Comparison of ENCODE assay signal across 28 cellular contexts in genomic region chr18:850960-851359, GRCh38. TPM values are rescaled to one million over a fixed set of nuclear protein-coding genes. Genes with fewer than 3 reads are reported as not detected.
"Had no signal": no experiment of that assay in that cellular context is flagged by ENCODE, and none has a peak within 500 bp of the region (broad histone marks: within the 10 kb centered on the region; RNA-seq: fewer than 3 reads in every experiment).

No MANE protein-coding gene starts in this region.

- H3K4me1 Mint-ChIP-seq: stimulated activated effector memory CD8-positive, alpha-beta T cell treated with anti-CD3 and anti-CD28 coated beads, Interleukin-12 subunit alpha, Interleukin-12 subunit beta, amount 100 ng/mL, for 72 hours; stimulated activated memory B cell treated with anti-CD40 and anti-IgM and Interleukin-4, amounts not matched to agents 10 μg/mL and 1 μg/mL and 100 μg/mL, for 72 hours; stimulated activated naive B cell treated with anti-CD40 and anti-IgM and Interleukin-4, amounts not matched to agents 10 μg/mL and 1 μg/mL and 100 μg/mL, for 72 hours; stimulated activated naive CD8-positive, alpha-beta T cell treated with anti-CD3 and anti-CD28 coated beads, Interleukin-15, amount 100 ng/mL, for 72 hours had no signal

- H3K9me3 Mint-ChIP-seq: stimulated activated effector memory CD8-positive, alpha-beta T cell treated with anti-CD3 and anti-CD28 coated beads, Interleukin-12 subunit alpha, Interleukin-12 subunit beta, amount 100 ng/mL, for 72 hours; stimulated activated memory B cell treated with anti-CD40 and anti-IgM and Interleukin-4, amounts not matched to agents 10 μg/mL and 1 μg/mL and 100 μg/mL, for 72 hours; stimulated activated naive B cell treated with anti-CD40 and anti-IgM and Interleukin-4, amounts not matched to agents 10 μg/mL and 1 μg/mL and 100 μg/mL, for 72 hours; stimulated activated naive CD8-positive, alpha-beta T cell treated with anti-CD3 and anti-CD28 coated beads, Interleukin-15, amount 100 ng/mL, for 72 hours; stimulated activated naive CD8-positive, alpha-beta T cell treated with anti-CD3 and anti-CD28 coated beads, Interleukin-15, Interleukin-2, amounts not matched to agents 100 ng/mL and 50 ng/mL, for 24 hours; type B pancreatic cell had no signal

- H3K27me3 ChIP-seq: suprapubic skin, testis, thyroid gland, tibial nerve, transverse colon, upper lobe of left lung, upper lobe of right lung, uterus, vagina had no signal

- H3K27ac ChIP-seq: stomach, suprapubic skin, testis, thoracic aorta, thyroid gland, tibial artery, tibial nerve, transverse colon, upper lobe of left lung, upper lobe of right lung, uterus, vagina had no signal

- DNase-seq: stimulated activated CD4-positive, alpha-beta T cell treated with anti-CD3 and anti-CD28 coated beads, Interleukin-2, amount 100 ng/mL, for 48 hours; stimulated activated CD4-positive, alpha-beta T cell treated with anti-CD3 and anti-CD28 coated beads, Interleukin-4, amount 100 ng/mL, for 1 hour; stimulated activated CD4-positive, alpha-beta T cell treated with anti-CD3 and anti-CD28 coated beads, Interleukin-4, amount 100 ng/mL, for 24 hours; stimulated activated CD4-positive, alpha-beta T cell treated with anti-CD3 and anti-CD28 coated beads, Interleukin-4, amount 100 ng/mL, for 4 hours; stimulated activated CD8-positive, alpha-beta memory T cell treated with anti-CD3 and anti-CD28 coated beads, Interleukin-4, amount 100 ng/mL, for 48 hours; stimulated activated naive B cell treated with anti-CD40 and anti-IgM and Interleukin-4, amounts not matched to agents 10 μg/mL and 1 μg/mL and 100 μg/mL, for 72 hours; stimulated activated naive CD4-positive, alpha-beta T cell; stimulated activated naive CD4-positive, alpha-beta T cell treated with Interleukin-2 at 50 U/mL for 16 hours; stimulated activated naive CD8-positive, alpha-beta T cell treated with anti-CD3 and anti-CD28 coated beads, Interleukin-15, amount 100 ng/mL, for 72 hours; stimulated activated naive CD8-positive, alpha-beta T cell treated with anti-CD3 and anti-CD28 coated beads, Interleukin-15, Interleukin-2, amounts not matched to agents 100 U/mL and 50 U/mL, for 24 hours; stomach; substantia nigra; testis; thyroid gland; tibial artery; transverse colon; trophoblast cell; upper lobe of left lung; upper lobe of right lung; uterus had no signal

- H3K27me3 Mint-ChIP-seq: stimulated activated naive CD8-positive, alpha-beta T cell treated with anti-CD3 and anti-CD28 coated beads, Interleukin-15, amount 100 ng/mL, for 72 hours had no signal

- H3K9me3 ChIP-seq: stomach, suprapubic skin, testis, thoracic aorta, thyroid gland, tibial artery, tibial nerve, transverse colon, upper lobe of left lung, upper lobe of right lung, uterus, vagina had no signal

- H3K4me1 ChIP-seq: suprapubic skin, testis, thyroid gland, tibial artery, tibial nerve, upper lobe of left lung, upper lobe of right lung, uterus, vagina had no signal

- H3K4me3 ChIP-seq: stomach, suprapubic skin, testis, thoracic aorta, thyroid gland, tibial artery, tibial nerve, transverse colon, upper lobe of left lung, upper lobe of right lung, uterus, vagina had no signal

- H3K36me3 ChIP-seq: stomach, suprapubic skin, thoracic aorta, thyroid gland, tibial artery, tibial nerve, transverse colon, upper lobe of left lung, upper lobe of right lung, uterus, vagina had no signal

- H3K4me3 Mint-ChIP-seq: stimulated activated effector memory CD8-positive, alpha-beta T cell treated with anti-CD3 and anti-CD28 coated beads, Interleukin-12 subunit alpha, Interleukin-12 subunit beta, amount 100 ng/mL, for 72 hours; stimulated activated memory B cell treated with anti-CD40 and anti-IgM and Interleukin-4, amounts not matched to agents 10 μg/mL and 1 μg/mL and 100 μg/mL, for 72 hours; stimulated activated naive B cell treated with anti-CD40 and anti-IgM and Interleukin-4, amounts not matched to agents 10 μg/mL and 1 μg/mL and 100 μg/mL, for 72 hours; stimulated activated naive CD8-positive, alpha-beta T cell treated with anti-CD3 and anti-CD28 coated beads, Interleukin-15, amount 100 ng/mL, for 72 hours; stimulated activated naive CD8-positive, alpha-beta T cell treated with anti-CD3 and anti-CD28 coated beads, Interleukin-15, Interleukin-2, amounts not matched to agents 100 ng/mL and 50 ng/mL, for 24 hours; type B pancreatic cell had no signal

- H3K36me3 Mint-ChIP-seq: stimulated activated effector memory CD8-positive, alpha-beta T cell treated with anti-CD3 and anti-CD28 coated beads, Interleukin-12 subunit alpha, Interleukin-12 subunit beta, amount 100 ng/mL, for 72 hours; stimulated activated memory B cell treated with anti-CD40 and anti-IgM and Interleukin-4, amounts not matched to agents 10 μg/mL and 1 μg/mL and 100 μg/mL, for 72 hours; stimulated activated naive B cell treated with anti-CD40 and anti-IgM and Interleukin-4, amounts not matched to agents 10 μg/mL and 1 μg/mL and 100 μg/mL, for 72 hours; type B pancreatic cell had no signal

- ATAC-seq: stimulated activated effector memory CD8-positive, alpha-beta T cell treated with anti-CD3 and anti-CD28 coated beads, Interleukin-12 subunit alpha, Interleukin-12 subunit beta, amount 100 ng/mL, for 72 hours; stimulated activated memory B cell treated with anti-CD40 and anti-IgM and Interleukin-4, amounts not matched to agents 10 μg/mL and 1 μg/mL and 100 μg/mL, for 72 hours; stimulated activated naive B cell treated with anti-CD40 and anti-IgM and Interleukin-4, amounts not matched to agents 10 μg/mL and 1 μg/mL and 100 μg/mL, for 72 hours; stimulated activated naive CD8-positive, alpha-beta T cell treated with anti-CD3 and anti-CD28 coated beads, Interleukin-15, amount 100 ng/mL, for 72 hours; stimulated activated naive CD8-positive, alpha-beta T cell treated with anti-CD3 and anti-CD28 coated beads, Interleukin-15, Interleukin-2, amounts not matched to agents 100 U/mL and 50 U/mL, for 24 hours; upper lobe of right lung had no signal

- H3K27ac Mint-ChIP-seq: stimulated activated effector memory CD8-positive, alpha-beta T cell treated with anti-CD3 and anti-CD28 coated beads, Interleukin-12 subunit alpha, Interleukin-12 subunit beta, amount 100 ng/mL, for 72 hours; stimulated activated memory B cell treated with anti-CD40 and anti-IgM and Interleukin-4, amounts not matched to agents 10 μg/mL and 1 μg/mL and 100 μg/mL, for 72 hours; stimulated activated naive B cell treated with anti-CD40 and anti-IgM and Interleukin-4, amounts not matched to agents 10 μg/mL and 1 μg/mL and 100 μg/mL, for 72 hours; stimulated activated naive CD8-positive, alpha-beta T cell treated with anti-CD3 and anti-CD28 coated beads, Interleukin-15, amount 100 ng/mL, for 72 hours; stimulated activated naive CD8-positive, alpha-beta T cell treated with anti-CD3 and anti-CD28 coated beads, Interleukin-15, Interleukin-2, amounts not matched to agents 100 ng/mL and 50 ng/mL, for 24 hours; type B pancreatic cell had no signal

RNA-seq across cellular contexts. Expression of gene ADCYAP1, which starts 53.7 kb away (rescaled TPM):
- total RNA-seq: suprapubic skin had no signal
